In genomic region chr19:35995655-35995993, GRCh38 we compare ENCODE assay signal across 8 cellular contexts. TPM values are rescaled to one million over a fixed set of nuclear protein-coding genes. Genes with fewer than 3 reads are reported as not detected.
DNase-seq lines count a peak whose midpoint lies in the region; ATAC-seq and TF ChIP-seq lines count a peak whose summit lies in the region.

No MANE protein-coding gene starts in this region.

- peaks cover 20% of the 10 kb centered on the region for H3K4me1 Mint-ChIP-seq in T-helper 1 cell treated with Interleukin-12 subunit alpha and Interleukin-12 subunit beta and Interleukin-4 antibody, amounts not matched to agents 30 μg/mL and 1 μg/mL, for 36 hours (ENCODE audit: low read depth)
- peaks cover 14% of the 10 kb centered on the region for H3K4me1 Mint-ChIP-seq in mesothelial cell of epicardium

- no peaks in the 10 kb centered on the region for H3K9me3 Mint-ChIP-seq in T-helper 1 cell treated with Interleukin-12 subunit alpha and Interleukin-12 subunit beta and Interleukin-4 antibody, amounts not matched to agents 30 μg/mL and 1 μg/mL, for 36 hours
- H3K9me3 Mint-ChIP-seq in mesothelial cell of epicardium = no peaks in the 10 kb centered on the region

- peak overlapping the region; percentile 73 for H3K27ac Mint-ChIP-seq in T-helper 1 cell treated with Interleukin-12 subunit alpha and Interleukin-12 subunit beta and Interleukin-4 antibody, amounts not matched to agents 30 μg/mL and 1 μg/mL, for 36 hours
- no peak overlapping the region for H3K27ac Mint-ChIP-seq in mesothelial cell of epicardium

- peak overlapping the region; percentile 69 to 98 (median 88) for H3K4me3 ChIP-seq in tibial nerve

- no peak for TF ChIP-seq POLR2A in tibial nerve (IDR thresholded peaks at IDR 0.05)

- H3K27ac ChIP-seq in tibial nerve = peak overlapping the region; percentile 64 to 91 (median 86)

- peak; percentile 26 for DNase-seq in COLO829 (ENCODE audit: low spot score)
- peak; percentile 69 for DNase-seq in GM19240 (ENCODE audit: insufficient read length, low spot score)
- peak; percentile 8 for DNase-seq in effector CD4-positive, alpha-beta T cell
- no peak for DNase-seq in mesothelial cell of epicardium (ENCODE audit: low spot score in 2 of 2, unreplicated experiment in 2 of 2)
- no peak for DNase-seq in tibial nerve (ENCODE audit: low spot score in 2 of 2)
- DNase-seq in activated gamma-delta T cell (lab: John Stamatoyannopoulos, UW) = no peak

- H3K27me3 ChIP-seq in tibial nerve = no peaks in the 10 kb centered on the region

- WGBS in tibial nerve, 2 donors = 0 to 1% methylated on average over 15 to 17 of the region's 18 CpGs

- no peaks in the 10 kb centered on the region for H3K27me3 Mint-ChIP-seq in T-helper 1 cell treated with Interleukin-12 subunit alpha and Interleukin-12 subunit beta and Interleukin-4 antibody, amounts not matched to agents 30 μg/mL and 1 μg/mL, for 36 hours (ENCODE audit: low read depth)
- H3K27me3 Mint-ChIP-seq in mesothelial cell of epicardium (ENCODE audit: low read depth) = no peaks in the 10 kb centered on the region

- no peaks in the 10 kb centered on the region for H3K9me3 ChIP-seq in tibial nerve

- H3K36me3 Mint-ChIP-seq in T-helper 1 cell treated with Interleukin-12 subunit alpha and Interleukin-12 subunit beta and Interleukin-4 antibody, amounts not matched to agents 30 μg/mL and 1 μg/mL, for 36 hours (ENCODE audit: low read depth) = peaks cover 7% of the 10 kb centered on the region
- H3K36me3 Mint-ChIP-seq in mesothelial cell of epicardium = no peaks in the 10 kb centered on the region

- TF ChIP-seq EP300 in tibial nerve (IDR thresholded peaks at IDR 0.05) = no peak

- TF ChIP-seq CTCF in mesothelial cell of epicardium (IDR thresholded peaks at IDR 0.05; ENCODE audit: unreplicated experiment) (no peak), tibial nerve (IDR thresholded peaks at IDR 0.05) (no peak)

- peaks cover 0 to 25% (median 0%) of the 10 kb centered on the region in 3 donors for H3K36me3 ChIP-seq in tibial nerve

- H3K4me3 Mint-ChIP-seq in T-helper 1 cell treated with Interleukin-12 subunit alpha and Interleukin-12 subunit beta and Interleukin-4 antibody, amounts not matched to agents 30 μg/mL and 1 μg/mL, for 36 hours = peak overlapping the region; percentile 87
- peak overlapping the region; percentile 84 for H3K4me3 Mint-ChIP-seq in mesothelial cell of epicardium

- ATAC-seq in HG03457 (IDR thresholded peaks at IDR 0.05; ENCODE audit: unreplicated experiment) = peak; percentile 15

- H3K4me1 ChIP-seq in tibial nerve = peaks cover 0 to 51% (median 23%) of the 10 kb centered on the region in 4 donors

RNA-seq across cellular contexts. Expression of gene SDHAF1, which starts 0.6 kb away (rescaled TPM):
- total RNA-seq in mesothelial cell of epicardium (10.6 to 12.4 TPM (median 12.0 TPM) in 3 replicates), tibial nerve (10 to 100 TPM; 67.8 to 88.9 (median 77.1) TPM)

RNA-seq across cellular contexts. Expression of gene SYNE4, which starts 13.0 kb away (rescaled TPM):
- 16.8 to 17.0 TPM (median 17.0 TPM) in 3 replicates for total RNA-seq in mesothelial cell of epicardium
- total RNA-seq in tibial nerve = 1 to 10 TPM in 1 of 4 donors, under 1 TPM in 2, not detected in 1; 0.21 to 2.1 (median 0.98) TPM

RNA-seq across cellular contexts. Expression of gene ALKBH6, which starts 18.4 kb away (rescaled TPM):
- total RNA-seq in mesothelial cell of epicardium (26.3 to 28.9 TPM (median 28.7 TPM) in 3 replicates), tibial nerve (10 to 100 TPM; 25.3 to 46.0 (median 33.9) TPM)

RNA-seq across cellular contexts. Expression of gene CLIP3, which starts 37.0 kb away (rescaled TPM):
- total RNA-seq in mesothelial cell of epicardium (58.5 to 59.0 TPM (median 59.0 TPM) in 3 replicates), tibial nerve (10 to 100 TPM; 20.1 to 44.7 (median 24.6) TPM)

RNA-seq across cellular contexts. Expression of gene THAP8, which starts 58.5 kb away (rescaled TPM):
- total RNA-seq in mesothelial cell of epicardium (8.9 to 9.7 TPM (median 9.2 TPM) in 3 replicates), tibial nerve (10 to 100 TPM; 11.4 to 21.0 (median 16.0) TPM)

Comparison
In these comparisons a context has a peak if more than half of its experiments do, and no peak if none do; other contexts are left out.
1. DNase-seq: peak in COLO829 (single experiment), GM19240 (single experiment) and effector CD4-positive, alpha-beta T cell (single experiment); none in mesothelial cell of epicardium (0 of 2), tibial nerve (0 of 2) and activated gamma-delta T cell (single experiment).